Comparison of ENCODE assay signal across 1 cellular context in genomic region chr3:119663885-119664284, GRCh38.
TF ChIP-seq lines count a peak whose summit lies in the region.

No MANE protein-coding gene starts in this region.

TF ChIP-seq in SK-N-SH treated with all-trans-retinoic acid at 6 μM for 48 hours, 23 proteins besides CTCF, POLR2A, EP300 and RAD21 (continued from another document):
- TF ChIP-seq, protein P1, sequence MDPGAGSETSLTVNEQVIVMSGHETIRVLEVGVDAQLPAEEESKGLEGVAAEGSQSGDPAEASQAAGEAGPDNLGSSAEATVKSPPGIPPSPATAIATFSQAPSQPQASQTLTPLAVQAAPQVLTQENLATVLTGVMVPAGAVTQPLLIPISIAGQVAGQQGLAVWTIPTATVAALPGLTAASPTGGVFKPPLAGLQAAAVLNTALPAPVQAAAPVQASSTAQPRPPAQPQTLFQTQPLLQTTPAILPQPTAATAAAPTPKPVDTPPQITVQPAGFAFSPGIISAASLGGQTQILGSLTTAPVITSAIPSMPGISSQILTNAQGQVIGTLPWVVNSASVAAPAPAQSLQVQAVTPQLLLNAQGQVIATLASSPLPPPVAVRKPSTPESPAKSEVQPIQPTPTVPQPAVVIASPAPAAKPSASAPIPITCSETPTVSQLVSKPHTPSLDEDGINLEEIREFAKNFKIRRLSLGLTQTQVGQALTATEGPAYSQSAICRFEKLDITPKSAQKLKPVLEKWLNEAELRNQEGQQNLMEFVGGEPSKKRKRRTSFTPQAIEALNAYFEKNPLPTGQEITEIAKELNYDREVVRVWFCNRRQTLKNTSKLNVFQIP (CRISPR knock-in tag; IDR thresholded peaks at IDR 0.05; ENCODE audit: borderline replicate concordance, low read depth), result no peak
- no peak for TF ChIP-seq ZFP3 (CRISPR knock-in tag; IDR thresholded peaks at IDR 0.05)
- no peak for TF ChIP-seq PATZ1 (CRISPR knock-in tag; IDR thresholded peaks at IDR 0.05; ENCODE audit: borderline replicate concordance)
TF ChIP-seq in SK-N-SH treated with all-trans-retinoic acid at 6 μM for 48 hours: peak in this region for 0.
